ENCODE assay signal across 10 cellular contexts in the genomic region with DNA sequence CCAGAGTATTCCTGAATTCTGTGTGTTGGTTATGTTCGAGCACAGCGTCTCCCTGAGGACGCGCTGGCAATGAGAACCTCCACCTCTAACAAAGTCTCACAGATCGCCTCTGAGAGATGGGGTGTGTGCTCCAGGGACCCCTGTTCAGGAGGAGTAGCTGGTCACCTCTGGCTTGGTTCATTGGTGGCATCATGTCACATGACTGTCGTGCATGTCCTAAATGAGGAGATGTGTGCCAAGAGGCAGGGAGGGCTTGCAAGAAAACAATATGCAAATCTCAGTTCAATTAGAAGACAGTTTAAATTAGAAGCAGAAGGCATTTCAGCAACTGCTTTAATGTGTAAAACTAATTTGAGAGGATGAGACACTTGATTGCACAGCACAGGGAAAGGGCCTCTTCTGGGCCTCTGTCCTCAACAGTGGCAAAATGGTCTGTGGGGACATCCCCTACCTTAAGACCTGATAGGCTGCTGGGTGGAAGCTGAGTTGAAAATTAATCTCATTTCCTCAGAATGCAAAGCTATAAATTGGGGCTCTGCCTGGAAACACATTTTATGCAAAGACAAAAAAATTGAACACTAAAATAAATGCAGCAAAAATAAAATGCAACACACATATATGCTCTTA. TPM values are rescaled to one million over a fixed set of nuclear protein-coding genes. Genes with fewer than 3 reads are reported as not detected.
DNase-seq lines count a peak whose midpoint lies in the region; ATAC-seq and TF ChIP-seq lines count a peak whose summit lies in the region.
"Had no signal": no experiment of that assay in that cellular context is flagged by ENCODE, and none has a peak within 500 bp of the region (broad histone marks: within the 10 kb centered on the region; RNA-seq: fewer than 3 reads in every experiment).

No MANE protein-coding gene starts in this region.

- H3K27me3 ChIP-seq in heart right ventricle (no peaks in the 10 kb centered on the region), right atrium auricular region (no peaks in the 10 kb centered on the region), upper lobe of left lung (no peaks in the 10 kb centered on the region)

- no peak for TF ChIP-seq CTCF in heart right ventricle (IDR thresholded peaks at IDR 0.05)
- TF ChIP-seq CTCF in right atrium auricular region (IDR thresholded peaks at IDR 0.05) = no peak
- TF ChIP-seq CTCF in brain (conservative IDR thresholded peaks at IDR 0.05) = no peak
- TF ChIP-seq CTCF in upper lobe of left lung (IDR thresholded peaks at IDR 0.05) = no peak

- intact Hi-C loops in heart right ventricle (cut with DNase I) = loop anchor here in 6 of 10 donors (5.0 kb wide), 3 partner anchors 53 to 193 kb away; a partner anchor contains a TSS
- intact Hi-C loops in head of caudate nucleus (cut with DNase I) = loop anchor here (5.0 to 10.0 kb wide), 2 partner anchors 50 to 158 kb away; a partner anchor contains a TSS

- 83 to 88% methylated on average over 6 of the region's 6 CpGs for WGBS in heart right ventricle, 2 donors
- WGBS in upper lobe of left lung, 2 donors = 89 to 97% methylated on average over 5 to 6 of the region's 6 CpGs

- H3K4me1 ChIP-seq in heart right ventricle = peaks cover 3 to 58% (median 44%) of the 10 kb centered on the region in 9 donors
- H3K4me1 ChIP-seq in right atrium auricular region = peaks cover 0 to 34% of the 10 kb centered on the region in 2 donors
- H3K4me1 ChIP-seq in upper lobe of left lung = peaks cover 29 to 42% (median 40%) of the 10 kb centered on the region in 4 donors

- peaks cover 82% of the 10 kb centered on the region for H3K4me1 Mint-ChIP-seq in brain

- H3K27me3 Mint-ChIP-seq in brain = peaks cover 5% of the 10 kb centered on the region

- peaks cover 1% of the 10 kb centered on the region for H3K36me3 Mint-ChIP-seq in brain

- H3K27ac Mint-ChIP-seq in brain = peak overlapping the region; percentile 30 to 98 (median 81)

- no peak overlapping the region for H3K4me3 ChIP-seq in heart right ventricle
- H3K4me3 ChIP-seq in right atrium auricular region = no peak overlapping the region
- H3K4me3 ChIP-seq in upper lobe of left lung = no peak overlapping the region
- H3K4me3 ChIP-seq: lung had no signal

- TF ChIP-seq POLR2A in upper lobe of left lung (IDR thresholded peaks at IDR 0.05) = no peak

- no peak for TF ChIP-seq EP300 in upper lobe of left lung (IDR thresholded peaks at IDR 0.05)

- H3K9me3 Mint-ChIP-seq in brain = peaks cover 0 to 7% (median 1%) of the 10 kb centered on the region in 5 experiments

- H3K36me3 ChIP-seq in heart right ventricle (no peaks in the 10 kb centered on the region), right atrium auricular region (no peaks in the 10 kb centered on the region), upper lobe of left lung (no peaks in the 10 kb centered on the region)

- ATAC-seq in heart right ventricle = no peak
- ATAC-seq in HG02970 (IDR thresholded peaks at IDR 0.05; ENCODE audit: low FRiP score, unreplicated experiment) = peak; percentile 45
- ATAC-seq in upper lobe of left lung (ENCODE audit: low FRiP score in 2 of 2) = no peak
- no peak for ATAC-seq in SK-N-SH treated with all-trans-retinoic acid at 6 μM for 48 hours
- ATAC-seq: Panc1 had no signal

- H3K4me3 Mint-ChIP-seq in brain = peak overlapping the region in 3 of 5 experiments; percentile 16 to 73 (median 63)

- H3K9me3 ChIP-seq in heart right ventricle (no peaks in the 10 kb centered on the region), right atrium auricular region (no peaks in the 10 kb centered on the region), upper lobe of left lung (no peaks in the 10 kb centered on the region)

- H3K27ac ChIP-seq in heart right ventricle (peak overlapping the region in 7 of 10 donors; percentile 28 to 72 (median 51)), right atrium auricular region (peak overlapping the region in 1 of 2 donors; percentile 43), upper lobe of left lung (peak overlapping the region in 3 of 4 donors; percentile 23 to 74 (median 57))

- no peak for DNase-seq in heart right ventricle
- no peak for DNase-seq in right atrium auricular region (ENCODE audit: low spot score)
- DNase-seq in upper lobe of left lung = no peak
- DNase-seq in head of caudate nucleus = no peak
- no peak for DNase-seq in NCI-H82 (lab: John Stamatoyannopoulos, UW)

TF ChIP-seq in SK-N-SH treated with all-trans-retinoic acid at 6 μM for 48 hours, 23 proteins besides CTCF, POLR2A, EP300 and RAD21 (continues in another document):
- TF ChIP-seq, protein P1, sequence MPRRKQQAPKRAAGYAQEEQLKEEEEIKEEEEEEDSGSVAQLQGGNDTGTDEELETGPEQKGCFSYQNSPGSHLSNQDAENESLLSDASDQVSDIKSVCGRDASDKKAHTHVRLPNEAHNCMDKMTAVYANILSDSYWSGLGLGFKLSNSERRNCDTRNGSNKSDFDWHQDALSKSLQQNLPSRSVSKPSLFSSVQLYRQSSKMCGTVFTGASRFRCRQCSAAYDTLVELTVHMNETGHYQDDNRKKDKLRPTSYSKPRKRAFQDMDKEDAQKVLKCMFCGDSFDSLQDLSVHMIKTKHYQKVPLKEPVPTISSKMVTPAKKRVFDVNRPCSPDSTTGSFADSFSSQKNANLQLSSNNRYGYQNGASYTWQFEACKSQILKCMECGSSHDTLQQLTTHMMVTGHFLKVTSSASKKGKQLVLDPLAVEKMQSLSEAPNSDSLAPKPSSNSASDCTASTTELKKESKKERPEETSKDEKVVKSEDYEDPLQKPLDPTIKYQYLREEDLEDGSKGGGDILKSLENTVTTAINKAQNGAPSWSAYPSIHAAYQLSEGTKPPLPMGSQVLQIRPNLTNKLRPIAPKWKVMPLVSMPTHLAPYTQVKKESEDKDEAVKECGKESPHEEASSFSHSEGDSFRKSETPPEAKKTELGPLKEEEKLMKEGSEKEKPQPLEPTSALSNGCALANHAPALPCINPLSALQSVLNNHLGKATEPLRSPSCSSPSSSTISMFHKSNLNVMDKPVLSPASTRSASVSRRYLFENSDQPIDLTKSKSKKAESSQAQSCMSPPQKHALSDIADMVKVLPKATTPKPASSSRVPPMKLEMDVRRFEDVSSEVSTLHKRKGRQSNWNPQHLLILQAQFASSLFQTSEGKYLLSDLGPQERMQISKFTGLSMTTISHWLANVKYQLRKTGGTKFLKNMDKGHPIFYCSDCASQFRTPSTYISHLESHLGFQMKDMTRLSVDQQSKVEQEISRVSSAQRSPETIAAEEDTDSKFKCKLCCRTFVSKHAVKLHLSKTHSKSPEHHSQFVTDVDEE (CRISPR knock-in tag; IDR thresholded peaks at IDR 0.05) = no peak
- TF ChIP-seq, protein P2, sequence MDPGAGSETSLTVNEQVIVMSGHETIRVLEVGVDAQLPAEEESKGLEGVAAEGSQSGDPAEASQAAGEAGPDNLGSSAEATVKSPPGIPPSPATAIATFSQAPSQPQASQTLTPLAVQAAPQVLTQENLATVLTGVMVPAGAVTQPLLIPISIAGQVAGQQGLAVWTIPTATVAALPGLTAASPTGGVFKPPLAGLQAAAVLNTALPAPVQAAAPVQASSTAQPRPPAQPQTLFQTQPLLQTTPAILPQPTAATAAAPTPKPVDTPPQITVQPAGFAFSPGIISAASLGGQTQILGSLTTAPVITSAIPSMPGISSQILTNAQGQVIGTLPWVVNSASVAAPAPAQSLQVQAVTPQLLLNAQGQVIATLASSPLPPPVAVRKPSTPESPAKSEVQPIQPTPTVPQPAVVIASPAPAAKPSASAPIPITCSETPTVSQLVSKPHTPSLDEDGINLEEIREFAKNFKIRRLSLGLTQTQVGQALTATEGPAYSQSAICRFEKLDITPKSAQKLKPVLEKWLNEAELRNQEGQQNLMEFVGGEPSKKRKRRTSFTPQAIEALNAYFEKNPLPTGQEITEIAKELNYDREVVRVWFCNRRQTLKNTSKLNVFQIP (CRISPR knock-in tag; IDR thresholded peaks at IDR 0.05; ENCODE audit: borderline replicate concordance, low read depth) = no peak
- TF ChIP-seq ESRRG (CRISPR knock-in tag; IDR thresholded peaks at IDR 0.05) = no peak
- TF ChIP-seq, protein P3, sequence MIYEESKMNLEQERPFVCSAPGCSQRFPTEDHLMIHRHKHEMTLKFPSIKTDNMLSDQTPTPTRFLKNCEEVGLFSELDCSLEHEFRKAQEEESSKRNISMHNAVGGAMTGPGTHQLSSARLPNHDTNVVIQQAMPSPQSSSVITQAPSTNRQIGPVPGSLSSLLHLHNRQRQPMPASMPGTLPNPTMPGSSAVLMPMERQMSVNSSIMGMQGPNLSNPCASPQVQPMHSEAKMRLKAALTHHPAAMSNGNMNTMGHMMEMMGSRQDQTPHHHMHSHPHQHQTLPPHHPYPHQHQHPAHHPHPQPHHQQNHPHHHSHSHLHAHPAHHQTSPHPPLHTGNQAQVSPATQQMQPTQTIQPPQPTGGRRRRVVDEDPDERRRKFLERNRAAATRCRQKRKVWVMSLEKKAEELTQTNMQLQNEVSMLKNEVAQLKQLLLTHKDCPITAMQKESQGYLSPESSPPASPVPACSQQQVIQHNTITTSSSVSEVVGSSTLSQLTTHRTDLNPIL (CRISPR knock-in tag; IDR thresholded peaks at IDR 0.05; ENCODE audit: low read depth) = no peak
- no peak for TF ChIP-seq ZNF70 (CRISPR knock-in tag; IDR thresholded peaks at IDR 0.05)
- no peak for TF ChIP-seq ZFP30 (CRISPR knock-in tag; IDR thresholded peaks at IDR 0.05)
- TF ChIP-seq TCF4 (CRISPR knock-in tag; IDR thresholded peaks at IDR 0.05; ENCODE audit: borderline replicate concordance) = no peak
- TF ChIP-seq OSR1 (CRISPR knock-in tag; IDR thresholded peaks at IDR 0.05) = no peak
- TF ChIP-seq, protein P4, sequence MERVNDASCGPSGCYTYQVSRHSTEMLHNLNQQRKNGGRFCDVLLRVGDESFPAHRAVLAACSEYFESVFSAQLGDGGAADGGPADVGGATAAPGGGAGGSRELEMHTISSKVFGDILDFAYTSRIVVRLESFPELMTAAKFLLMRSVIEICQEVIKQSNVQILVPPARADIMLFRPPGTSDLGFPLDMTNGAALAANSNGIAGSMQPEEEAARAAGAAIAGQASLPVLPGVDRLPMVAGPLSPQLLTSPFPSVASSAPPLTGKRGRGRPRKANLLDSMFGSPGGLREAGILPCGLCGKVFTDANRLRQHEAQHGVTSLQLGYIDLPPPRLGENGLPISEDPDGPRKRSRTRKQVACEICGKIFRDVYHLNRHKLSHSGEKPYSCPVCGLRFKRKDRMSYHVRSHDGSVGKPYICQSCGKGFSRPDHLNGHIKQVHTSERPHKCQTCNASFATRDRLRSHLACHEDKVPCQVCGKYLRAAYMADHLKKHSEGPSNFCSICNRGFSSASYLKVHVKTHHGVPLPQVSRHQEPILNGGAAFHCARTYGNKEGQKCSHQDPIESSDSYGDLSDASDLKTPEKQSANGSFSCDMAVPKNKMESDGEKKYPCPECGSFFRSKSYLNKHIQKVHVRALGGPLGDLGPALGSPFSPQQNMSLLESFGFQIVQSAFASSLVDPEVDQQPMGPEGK (CRISPR knock-in tag; IDR thresholded peaks at IDR 0.05; ENCODE audit: borderline replicate concordance) = no peak
- TF ChIP-seq RARB (CRISPR knock-in tag; IDR thresholded peaks at IDR 0.05) = no peak
- TF ChIP-seq GLIS3 (CRISPR knock-in tag; IDR thresholded peaks at IDR 0.05) = no peak

RNA-seq across cellular contexts. Expression of a gene that starts 54.6 kb away (rescaled TPM):
- total RNA-seq in heart right ventricle (10 to 100 TPM in 5 of 10 donors, 1 to 10 TPM in 5; 6.0 to 19.2 (median 10.2) TPM), right atrium auricular region (10 to 100 TPM; 10.0 to 14.1 TPM), upper lobe of left lung (10 to 100 TPM; 31.2 to 77.5 (median 49.2) TPM)
- polyA plus RNA-seq in heart right ventricle (10 to 100 TPM in 1 of 2 donors, 1 to 10 TPM in 1; 3.3 to 21.4 TPM), brain (ENCODE audit: insufficient read depth, low read depth, low replicate concordance) (7.7 TPM)
